In the genomic region with DNA sequence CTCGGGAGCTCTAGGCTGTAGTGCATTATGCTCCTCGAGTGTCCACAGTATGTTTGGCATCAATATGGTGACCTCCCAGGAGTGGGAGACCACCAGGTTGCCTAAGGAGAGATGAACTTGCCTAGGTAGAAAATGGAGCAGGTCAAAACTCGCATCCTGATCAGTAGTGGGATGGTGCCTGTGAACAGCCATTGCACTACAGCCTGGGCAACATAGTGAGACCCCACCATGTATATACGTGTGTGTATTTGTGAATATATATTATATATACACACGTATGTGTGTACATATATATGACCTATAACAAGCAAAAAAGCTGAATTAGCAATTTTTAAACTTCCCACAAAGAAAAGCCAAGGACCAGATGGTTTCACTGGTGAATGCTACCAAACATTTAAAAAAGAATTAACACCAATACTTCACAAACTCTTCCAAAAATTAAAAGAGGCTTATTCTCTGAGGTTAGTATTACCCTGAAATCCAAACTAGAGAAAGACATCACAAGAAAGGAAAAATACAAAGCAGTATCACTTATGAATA, we compare ENCODE assay signal across 1 cellular context.
TF ChIP-seq lines count a peak whose summit lies in the region.

No MANE protein-coding gene starts in this region.

TF ChIP-seq in HepG2, 621 proteins besides CTCF, POLR2A, EP300 and RAD21 (continued from another document):
- TF ChIP-seq MAFF (IDR thresholded peaks at IDR 0.05; ENCODE audit: low read depth, low read length) (peak; percentile 88), MAFK (conservative IDR thresholded peaks at IDR 0.05 in 1 of 2, IDR thresholded peaks at IDR 0.05 in 1 of 2; ENCODE audit: low read length in 2 of 2) (peak; percentile 89 to 94), RFX5 (IDR thresholded peaks at IDR 0.05; ENCODE audit: low read depth, low read length) (no peak), ZNF777 (CRISPR knock-in tag; IDR thresholded peaks at IDR 0.05) (no peak)
